1 cellular context compared by ENCODE assay signal in genomic region chr2:97590515-97591394, GRCh38.
TF ChIP-seq lines count a peak whose summit lies in the region.
"Not testable (repeated sequence)": the region's sequence is repeated elsewhere in the genome, so short reads cannot be mapped to it uniquely, and the experiment has no call there.

No MANE protein-coding gene starts in this region.

TF ChIP-seq in K562, 482 proteins besides CTCF, POLR2A, EP300 and RAD21 (continues in another document):
- peak; percentile 69; the same call in 1 of the 2 replicates for TF ChIP-seq ZNF592 (IDR thresholded peaks at IDR 0.05)
- 0 out of 2 replicates have a peak, but pooled peaks have one; percentile 13 for TF ChIP-seq VEZF1 (CRISPR knock-in tag; IDR thresholded peaks at IDR 0.05)
- peak; percentile 28; the same call in 1 of the 2 replicates for TF ChIP-seq ZNF24 (IDR thresholded peaks at IDR 0.05)
- TF ChIP-seq CC2D1A (IDR thresholded peaks at IDR 0.05) = peak; percentile 94
- 0 out of 2 replicates have a peak, but pooled peaks have one; percentile 32 for TF ChIP-seq REST (CRISPR knock-in tag; IDR thresholded peaks at IDR 0.05; ENCODE audit: low read depth)
- peak; percentile 67; the same call in 1 of the 2 replicates for TF ChIP-seq MGA (IDR thresholded peaks at IDR 0.05)
- peak; percentile 45; the same call in 1 of the 2 replicates for TF ChIP-seq PHF8 (IDR thresholded peaks at IDR 0.05; ENCODE audit: borderline replicate concordance, low read length)
- TF ChIP-seq CREB3L1 (IDR thresholded peaks at IDR 0.05; ENCODE audit: borderline replicate concordance, low read depth) = peak; percentile 63; the same call in 1 of the 2 replicates
- TF ChIP-seq ATF4 (CRISPR knock-in tag; IDR thresholded peaks at IDR 0.05) = 0 out of 2 replicates have a peak, but pooled peaks have one; percentile 26
- TF ChIP-seq L3MBTL2 (IDR thresholded peaks at IDR 0.05) = peak; percentile 58; the same call in 1 of the 2 replicates
- peak; percentile 51 for TF ChIP-seq RBFOX2 (IDR thresholded peaks at IDR 0.05; ENCODE audit: low read depth, low read length)
- peak; percentile 64; the same call in 1 of the 2 replicates for TF ChIP-seq SOX6 (IDR thresholded peaks at IDR 0.05)
- peak; percentile 43 to 78; a peak in 3 of 4 replicates for TF ChIP-seq FOXK2 (conservative IDR thresholded peaks at IDR 0.05 in 1 of 2, IDR thresholded peaks at IDR 0.05 in 1 of 2; ENCODE audit: low read depth in 2 of 2)
- TF ChIP-seq HNRNPLL (IDR thresholded peaks at IDR 0.05; ENCODE audit: low read depth, low read length, poor library complexity, severe bottlenecking) = peak; percentile 57
- peak; percentile 72 for TF ChIP-seq MAX (CRISPR knock-in tag; IDR thresholded peaks at IDR 0.05)
- peak; percentile 71 for TF ChIP-seq ZFX (CRISPR knock-in tag; IDR thresholded peaks at IDR 0.05)
- TF ChIP-seq KLF1 (tag; IDR thresholded peaks at IDR 0.05) = 0 out of 2 replicates have a peak, but pooled peaks have one; percentile 45
- not testable (repeated sequence) for TF ChIP-seq MYC (IDR thresholded peaks at IDR 0.05; ENCODE audit: low read depth, low read length)
- TF ChIP-seq MYC (CRISPR knock-in tag; IDR thresholded peaks at IDR 0.05; ENCODE audit: borderline replicate concordance, low read depth) = 0 out of 2 replicates have a peak, but pooled peaks have one; percentile 19
- TF ChIP-seq DEAF1 (CRISPR knock-in tag; IDR thresholded peaks at IDR 0.05) = peak; percentile 100
- TF ChIP-seq STAG1 (CRISPR knock-in tag; IDR thresholded peaks at IDR 0.05; ENCODE audit: borderline replicate concordance) = peak; percentile 80; the same call in 1 of the 2 replicates
- peak; percentile 22; the same call in 1 of the 2 replicates for TF ChIP-seq ATF7 (IDR thresholded peaks at IDR 0.05)
